27 cellular contexts compared by ENCODE assay signal in the genomic region with DNA sequence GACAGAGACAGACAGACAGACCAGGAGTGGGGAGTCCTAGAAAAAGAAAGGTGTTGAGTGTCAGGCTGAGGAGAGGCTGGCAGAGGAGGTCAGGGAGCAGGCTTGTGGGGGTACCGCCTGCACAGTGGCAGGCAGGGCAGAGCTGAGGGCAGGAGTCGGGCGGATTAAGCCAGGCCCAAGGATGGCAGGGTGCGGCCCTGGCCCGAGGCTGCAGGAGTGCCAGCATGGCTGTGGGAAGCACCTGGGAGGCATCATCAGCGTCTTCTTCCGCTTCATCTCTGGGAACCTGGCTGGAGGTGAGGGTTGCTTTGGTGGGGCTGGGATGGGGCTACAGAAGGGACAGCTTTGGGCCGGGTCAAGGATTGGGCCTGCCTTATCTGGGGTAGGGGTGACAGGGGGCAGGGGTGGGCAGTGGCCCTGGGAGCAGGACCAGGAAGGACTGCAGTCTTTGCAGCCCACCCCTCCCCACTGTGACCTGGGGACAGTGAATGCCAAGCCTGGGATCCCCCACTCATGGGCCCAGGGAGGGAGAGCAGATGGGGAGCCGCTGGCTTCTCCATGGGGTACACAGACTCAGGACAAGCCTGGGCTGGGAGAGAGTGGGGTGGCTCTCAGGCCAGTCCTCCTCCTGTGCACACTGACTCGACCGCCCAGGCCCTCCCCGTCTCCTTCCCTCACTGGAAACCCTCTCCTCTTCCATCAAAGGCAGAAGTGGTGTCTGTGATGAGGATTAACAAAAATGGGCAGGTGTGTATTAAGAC. TPM values are rescaled to one million over a fixed set of nuclear protein-coding genes. Genes with fewer than 3 reads are reported as not detected.
"Had no signal": no experiment of that assay in that cellular context is flagged by ENCODE, and none has a peak within 500 bp of the region (broad histone marks: within the 10 kb centered on the region; RNA-seq: fewer than 3 reads in every experiment).

No MANE protein-coding gene starts in this region.

- DNase-seq: activated CD4-positive, alpha-beta T cell treated with anti-CD3 and anti-CD28 coated beads for 4 hours; activated CD4-positive, alpha-beta T cell treated with anti-CD3 and anti-CD28 coated beads, Interleukin-2, amount 50 U/mL, for 4 hours; activated naive CD4-positive, alpha-beta T cell treated with Interleukin-2 at 50 U/mL for 16 hours; activated T-cell treated with anti-CD3 and anti-CD28 coated beads for 4 hours; activated T-cell treated with anti-CD3 and anti-CD28 coated beads, Interleukin-2, amount 50 U/mL, for 72 hours; brain microvascular endothelial cell; caudate nucleus; endodermal cell; left ventricle myocardium superior; naive thymus-derived CD4-positive, alpha-beta T cell; stimulated activated CD4-positive, alpha-beta T cell treated with anti-CD3 and anti-CD28 coated beads, Interleukin-1b, Interleukin-23, amount 100 ng/mL, for 48 hours; stimulated activated CD4-positive, alpha-beta T cell treated with anti-CD3 and anti-CD28 coated beads, Interleukin-4, amount 100 ng/mL, for 4 hours; stimulated activated CD8-positive, alpha-beta memory T cell treated with anti-CD3 and anti-CD28 coated beads, Interleukin-4, amount 100 ng/mL, for 48 hours; stimulated activated naive B cell treated with anti-CD40 and anti-IgM and Interleukin-4, amounts not matched to agents 10 μg/mL and 1 μg/mL and 100 μg/mL, for 72 hours; stomach; T-cell; thyroid gland had no signal

- H3K27ac ChIP-seq: brain microvascular endothelial cell, esophagus muscularis mucosa, right atrium auricular region, stomach, thyroid gland, upper lobe of left lung, VCaP had no signal

- H3K9me3 Mint-ChIP-seq: activated T-cell treated with anti-CD3 and anti-CD28 coated beads, Interleukin-2, amount 50 U/mL, for 72 hours; dendritic cell treated with granulocyte-macrophage colony-stimulating factor and Interleukin-4, amounts not matched to agents 40 ng/mL and 50 ng/mL, for 4 days; endodermal cell; mesothelial cell of epicardium; naive thymus-derived CD4-positive, alpha-beta T cell; stimulated activated naive B cell treated with anti-CD40 and anti-IgM and Interleukin-4, amounts not matched to agents 10 μg/mL and 1 μg/mL and 100 μg/mL, for 72 hours; T-cell had no signal

- ATAC-seq: activated T-cell treated with anti-CD3 and anti-CD28 coated beads, Interleukin-2, amount 50 U/mL, for 72 hours; left ventricle myocardium superior; naive thymus-derived CD4-positive, alpha-beta T cell; stimulated activated naive B cell treated with anti-CD40 and anti-IgM and Interleukin-4, amounts not matched to agents 10 μg/mL and 1 μg/mL and 100 μg/mL, for 72 hours; T-cell had no signal

- H3K27ac Mint-ChIP-seq: activated naive CD8-positive, alpha-beta T cell; activated T-cell treated with anti-CD3 and anti-CD28 coated beads, Interleukin-2, amount 50 U/mL, for 72 hours; dendritic cell treated with granulocyte-macrophage colony-stimulating factor and Interleukin-4, amounts not matched to agents 40 ng/mL and 50 ng/mL, for 4 days; endodermal cell; mesothelial cell of epicardium; stimulated activated naive B cell treated with anti-CD40 and anti-IgM and Interleukin-4, amounts not matched to agents 10 μg/mL and 1 μg/mL and 100 μg/mL, for 72 hours; T-cell had no signal

- H3K36me3 ChIP-seq: brain microvascular endothelial cell, esophagus muscularis mucosa, right atrium auricular region, stomach, thyroid gland, upper lobe of left lung had no signal

- H3K4me3 ChIP-seq: esophagus muscularis mucosa, right atrium auricular region, smooth muscle cell, stomach, thyroid gland, upper lobe of left lung had no signal

- H3K36me3 Mint-ChIP-seq: activated naive CD8-positive, alpha-beta T cell; mesothelial cell of epicardium; naive thymus-derived CD4-positive, alpha-beta T cell; stimulated activated naive B cell treated with anti-CD40 and anti-IgM and Interleukin-4, amounts not matched to agents 10 μg/mL and 1 μg/mL and 100 μg/mL, for 72 hours; T-cell had no signal

- H3K4me1 ChIP-seq: esophagus muscularis mucosa, right atrium auricular region, stomach, upper lobe of left lung had no signal

- H3K27me3 ChIP-seq: brain microvascular endothelial cell, right atrium auricular region, thyroid gland, upper lobe of left lung had no signal

- H3K4me2 ChIP-seq: smooth muscle cell had no signal

- H3K4me1 Mint-ChIP-seq: endodermal cell; stimulated activated naive B cell treated with anti-CD40 and anti-IgM and Interleukin-4, amounts not matched to agents 10 μg/mL and 1 μg/mL and 100 μg/mL, for 72 hours; T-cell had no signal

- H3K4me3 Mint-ChIP-seq: activated naive CD8-positive, alpha-beta T cell; activated T-cell treated with anti-CD3 and anti-CD28 coated beads, Interleukin-2, amount 50 U/mL, for 72 hours; dendritic cell treated with granulocyte-macrophage colony-stimulating factor and Interleukin-4, amounts not matched to agents 40 ng/mL and 50 ng/mL, for 4 days; endodermal cell; mesothelial cell of epicardium; naive thymus-derived CD4-positive, alpha-beta T cell; stimulated activated naive B cell treated with anti-CD40 and anti-IgM and Interleukin-4, amounts not matched to agents 10 μg/mL and 1 μg/mL and 100 μg/mL, for 72 hours; T-cell had no signal

- H3K9me3 ChIP-seq: esophagus muscularis mucosa, right atrium auricular region, stomach, thyroid gland, upper lobe of left lung had no signal

- H3K27me3 Mint-ChIP-seq: dendritic cell treated with granulocyte-macrophage colony-stimulating factor and Interleukin-4, amounts not matched to agents 40 ng/mL and 50 ng/mL, for 4 days had no signal

RNA-seq across cellular contexts. Expression of a gene that starts 20.7 kb away (rescaled TPM):
- total RNA-seq: activated T-cell treated with anti-CD3 and anti-CD28 coated beads, Interleukin-2, amount 50 U/mL, for 72 hours; lung microvascular endothelial cell; T-cell had no signal
- polyA plus RNA-seq: naive thymus-derived CD4-positive, alpha-beta T cell; neural cell had no signal

RNA-seq across cellular contexts. Expression of a gene that starts 43.6 kb away (rescaled TPM):
- polyA plus RNA-seq: naive thymus-derived CD4-positive, alpha-beta T cell had no signal
